ENCODE assay signal across 9 cellular contexts in genomic region chr14:50875359-50876090, GRCh38. TPM values are rescaled to one million over a fixed set of nuclear protein-coding genes. Genes with fewer than 3 reads are reported as not detected.
A peak's percentile ranks its signal among the peaks of the same experiment; 100 is the strongest.
DNase-seq lines count a peak whose midpoint lies in the region; ATAC-seq and TF ChIP-seq lines count a peak whose summit lies in the region.
"Had no signal": no experiment of that assay in that cellular context is flagged by ENCODE, and none has a peak within 500 bp of the region (broad histone marks: within the 10 kb centered on the region; RNA-seq: fewer than 3 reads in every experiment).

No MANE protein-coding gene starts in this region.

- H3K27me3 ChIP-seq in effector memory CD4-positive, alpha-beta T cell (replicated peaks; ENCODE audit: control insufficient read depth, insufficient read depth, low read length, poor library complexity, severe bottlenecking): peaks cover 15% of the 10 kb centered on the region

- TF ChIP-seq CTCF in activated B cell treated with CpG ODN at 0.5 μM for 24 hours (IDR thresholded peaks at IDR 0.05): no peak

- POLR2A ChIA-PET in activated B cell treated with CpG ODN at 0.5 μM for 24 hours (lab: Charles Lee) (no interaction called here), HEK293T (lab: Yijun Ruan, JAX) (no interaction called here)

- peaks cover 13% of the 10 kb centered on the region for H3K4me1 ChIP-seq in effector memory CD4-positive, alpha-beta T cell (ENCODE audit: control insufficient read depth, insufficient read depth, low read length, poor library complexity, severe bottlenecking)

- intact Hi-C loops in activated B cell treated with CpG ODN at 0.5 μM for 24 hours (cut with micrococcal nuclease): no loop called here

- H3K36me3 Mint-ChIP-seq in activated B cell treated with CpG ODN at 0.5 μM for 24 hours (ENCODE audit: low read depth): no peaks in the 10 kb centered on the region

- no peak overlapping the region for H3K27ac Mint-ChIP-seq in activated B cell treated with CpG ODN at 0.5 μM for 24 hours

- H3K27ac ChIP-seq in effector memory CD4-positive, alpha-beta T cell (ENCODE audit: insufficient read depth, low read length, poor library complexity, severe bottlenecking): no peak overlapping the region

- H3K9me3 ChIP-seq in effector memory CD4-positive, alpha-beta T cell (ENCODE audit: control insufficient read depth, low read length): no peaks in the 10 kb centered on the region

- H3K4me3 ChIP-seq in effector memory CD4-positive, alpha-beta T cell (ENCODE audit: insufficient read depth, low read depth, low read length, poor library complexity, severe bottlenecking): no peak overlapping the region
- H3K4me3 ChIP-seq: K562 had no signal

- no peaks in the 10 kb centered on the region for H3K9me3 Mint-ChIP-seq in activated B cell treated with CpG ODN at 0.5 μM for 24 hours

- H3K4me3 Mint-ChIP-seq in activated B cell treated with CpG ODN at 0.5 μM for 24 hours: peak overlapping the region; percentile 13

- H3K36me3 ChIP-seq in effector memory CD4-positive, alpha-beta T cell (ENCODE audit: control insufficient read depth, insufficient read depth, low read length): no peaks in the 10 kb centered on the region

- CTCF ChIA-PET in activated B cell treated with CpG ODN at 0.5 μM for 24 hours (lab: Charles Lee): interaction anchor here (0.6 to 1.3 kb wide), 2 partner anchors 9 to 93 kb away, joined by 3 read pairs; no protein-coding TSS in a partner anchor
- CTCF ChIA-PET in HEK293T (lab: Yijun Ruan, JAX): interaction anchor here (1.2 kb wide), 1 partner anchor 15 kb away, joined by 4 read pairs; no protein-coding TSS in a partner anchor

- peaks cover 27% of the 10 kb centered on the region for H3K4me1 Mint-ChIP-seq in activated B cell treated with CpG ODN at 0.5 μM for 24 hours

- DNase-seq in activated B cell treated with CpG ODN at 0.5 μM for 24 hours: no peak
- DNase-seq in effector memory CD4-positive, alpha-beta T cell: peak; percentile 12 to 36 (median 29)
- no peak for DNase-seq in HEK293T (ENCODE audit: extremely low spot score)
- no peak for DNase-seq in LoVo (ENCODE audit: low spot score)
- no peak for DNase-seq in SHP77 (lab: John Stamatoyannopoulos, UW)
- no peak for DNase-seq in NCI-H1105 (lab: John Stamatoyannopoulos, UW)

- ATAC-seq in GM18861 (IDR thresholded peaks at IDR 0.05; ENCODE audit: unreplicated experiment): peak; percentile 92
- peak; percentile 91 for ATAC-seq in HG03025 (IDR thresholded peaks at IDR 0.05; ENCODE audit: low FRiP score, unreplicated experiment)
- ATAC-seq in activated B cell treated with CpG ODN at 0.5 μM for 24 hours (ENCODE audit: low read depth): peak; percentile 89
- ATAC-seq: K562 had no signal

- peaks cover 32% of the 10 kb centered on the region for H3K27me3 Mint-ChIP-seq in activated B cell treated with CpG ODN at 0.5 μM for 24 hours

TF ChIP-seq in HEK293T, 16 proteins besides CTCF, POLR2A, EP300 and RAD21:
- no peak for TF ChIP-seq BHLHE40 (IDR thresholded peaks at IDR 0.05; ENCODE audit: borderline replicate concordance)

RNA-seq across cellular contexts. Expression of gene ABHD12B, which starts 3.7 kb away (rescaled TPM):
- total RNA-seq in activated B cell treated with CpG ODN at 0.5 μM for 24 hours: not detected in 2 replicates
- total RNA-seq: K562 had no signal

RNA-seq across cellular contexts. Expression of gene NIN, which starts 44.6 kb away (rescaled TPM):
- total RNA-seq in activated B cell treated with CpG ODN at 0.5 μM for 24 hours: 145 and 156 TPM in 2 replicates

Comparison
In these comparisons a context has a peak if more than half of its experiments do, and no peak if none do; other contexts are left out.
1. DNase-seq: peak in effector memory CD4-positive, alpha-beta T cell (3 of 3); none in activated B cell treated with CpG ODN at 0.5 μM for 24 hours (single experiment), HEK293T (single experiment), LoVo (single experiment), SHP77 (0 of 2) and NCI-H1105 (single experiment).
2. Peak in every context shown above with its lines, with median percentiles within 50 percentile points of each other: ATAC-seq.